8 cellular contexts compared by ENCODE assay signal in genomic region chr7:55365103-55365679, GRCh38. TPM values are rescaled to one million over a fixed set of nuclear protein-coding genes. Genes with fewer than 3 reads are reported as not detected.
DNase-seq lines count a peak whose midpoint lies in the region; TF ChIP-seq lines count a peak whose summit lies in the region.

A gene with protein sequence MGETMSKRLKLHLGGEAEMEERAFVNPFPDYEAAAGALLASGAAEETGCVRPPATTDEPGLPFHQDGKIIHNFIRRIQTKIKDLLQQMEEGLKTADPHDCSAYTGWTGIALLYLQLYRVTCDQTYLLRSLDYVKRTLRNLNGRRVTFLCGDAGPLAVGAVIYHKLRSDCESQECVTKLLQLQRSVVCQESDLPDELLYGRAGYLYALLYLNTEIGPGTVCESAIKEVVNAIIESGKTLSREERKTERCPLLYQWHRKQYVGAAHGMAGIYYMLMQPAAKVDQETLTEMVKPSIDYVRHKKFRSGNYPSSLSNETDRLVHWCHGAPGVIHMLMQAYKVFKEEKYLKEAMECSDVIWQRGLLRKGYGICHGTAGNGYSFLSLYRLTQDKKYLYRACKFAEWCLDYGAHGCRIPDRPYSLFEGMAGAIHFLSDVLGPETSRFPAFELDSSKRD (plus strand): TSS chr7:55365337. CDS start chr7:55366026, 689 bp downstream.

- H3K4me1 ChIP-seq in mucosa of rectum (ENCODE audit: control insufficient read depth in 2 of 2, insufficient read depth in 2 of 2, low read length in 2 of 2) = peaks cover 9 to 13% of the 10 kb centered on the region in 2 donors

- in situ Hi-C loops in endometrial microvascular endothelial cells (cut with HindIII; ENCODE audit: inconsistent ontology term, low pct_unique_long_range_greater_than_20kb, low sequenced_read_pairs) = no loop called here

- H3K4me3 ChIP-seq in HFF-Myc (replicated peaks; ENCODE audit: low read depth, low read length) (peak within 1 kb of the TSS; percentile 99), mucosa of rectum (ENCODE audit: low read length in 2 of 2) (peak within 1 kb of the TSS; percentile 97 to 98)

- H3K36me3 ChIP-seq in mucosa of rectum (ENCODE audit: control insufficient read depth in 2 of 2, insufficient read depth in 2 of 2, low read length in 2 of 2) = no peaks in the 10 kb centered on the region

- TF ChIP-seq CTCF in HFF-Myc (IDR thresholded peaks at IDR 0.05; ENCODE audit: low read depth, low read length, missing control alignments) (no peak), VCaP (conservative IDR thresholded peaks at IDR 0.05) (no peak)

- DNase-seq in NCI-H1417 (lab: John Stamatoyannopoulos, UW) (peak in 2 of 3 experiments; percentile 70 to 93), NCI-H1417 treated with DMSO at 0.1 percent for 48 hours (lab: John Stamatoyannopoulos, UW) (no peak), HFF-Myc (ENCODE audit: extremely low read depth, low read depth) (no peak), NAMALWA (ENCODE audit: low spot score) (peak; percentile 68), superior temporal gyrus (ENCODE audit: extremely low spot score) (peak; percentile 79)

- H3K9me3 ChIP-seq in mucosa of rectum (ENCODE audit: control insufficient read depth in 2 of 2, low read length in 2 of 2) = no peaks in the 10 kb centered on the region

- no peaks in the 10 kb centered on the region for H3K27me3 ChIP-seq in mucosa of rectum (ENCODE audit: control insufficient read depth in 2 of 2, insufficient read depth in 2 of 2, low read length in 2 of 2)

- H3K9ac ChIP-seq in mucosa of rectum (ENCODE audit: low read depth in 1 of 2, low read length in 2 of 2) = peak within 1 kb of the TSS; percentile 92 to 96

- H3K27ac ChIP-seq in VCaP (peak within 1 kb of the TSS; percentile 99), mucosa of rectum (ENCODE audit: low read depth in 2 of 2, low read length in 2 of 2) (peak within 1 kb of the TSS; percentile 94)

RNA-seq across cellular contexts. Expression of the gene that starts here (rescaled TPM):
- 21.8 TPM for total RNA-seq in endometrial microvascular endothelial cells (ENCODE audit: inconsistent ontology term)

Comparison
In these comparisons a context has a peak if more than half of its experiments do, and no peak if none do; other contexts are left out.
1. DNase-seq: peak in NCI-H1417 (2 of 3), NAMALWA (single experiment) and superior temporal gyrus (single experiment); none in NCI-H1417 treated with DMSO at 0.1 percent for 48 hours (single experiment) and HFF-Myc (single experiment).